ENCODE assay signal across 20 cellular contexts in genomic region chr7:70420263-70420662, GRCh38.
"Had no signal": no experiment of that assay in that cellular context is flagged by ENCODE, and none has a peak within 500 bp of the region (broad histone marks: within the 10 kb centered on the region; RNA-seq: fewer than 3 reads in every experiment).

No MANE protein-coding gene starts in this region.

- H3K4me3 Mint-ChIP-seq: activated naive CD4-positive, alpha-beta T cell treated with anti-CD3 and anti-CD28 coated beads for 36 hours; activated naive CD8-positive, alpha-beta T cell treated with anti-CD3 and anti-CD28 coated beads, Interleukin-2, amount 10 ng/mL, durations not matched to agents 7 days and 5 days; activated T-cell treated with anti-CD3 and anti-CD28 coated beads, Interleukin-2, amount 50 U/mL, for 72 hours; immature natural killer cell; mesothelial cell of epicardium; naive thymus-derived CD8-positive, alpha-beta T cell had no signal

- H3K27ac Mint-ChIP-seq: activated naive CD4-positive, alpha-beta T cell treated with anti-CD3 and anti-CD28 coated beads for 36 hours; activated naive CD8-positive, alpha-beta T cell treated with anti-CD3 and anti-CD28 coated beads, Interleukin-2, amount 10 ng/mL, durations not matched to agents 7 days and 5 days; activated T-cell treated with anti-CD3 and anti-CD28 coated beads, Interleukin-2, amount 50 U/mL, for 72 hours; immature natural killer cell; mesothelial cell of epicardium; naive thymus-derived CD8-positive, alpha-beta T cell had no signal

- H3K9me3 ChIP-seq: left ventricle myocardium inferior, pancreas, upper lobe of left lung had no signal

- H3K9me3 Mint-ChIP-seq: activated naive CD8-positive, alpha-beta T cell treated with anti-CD3 and anti-CD28 coated beads, Interleukin-2, amount 10 ng/mL, durations not matched to agents 7 days and 5 days; activated T-cell treated with anti-CD3 and anti-CD28 coated beads, Interleukin-2, amount 50 U/mL, for 72 hours; immature natural killer cell; mesothelial cell of epicardium had no signal

- H3K4me3 ChIP-seq: cardiac muscle cell, left ventricle myocardium inferior, pancreas, upper lobe of left lung had no signal

- ATAC-seq: activated T-cell treated with anti-CD3 and anti-CD28 coated beads, Interleukin-2, amount 50 U/mL, for 72 hours; naive thymus-derived CD8-positive, alpha-beta T cell; pancreas; right cardiac atrium; stimulated activated naive CD8-positive, alpha-beta T cell treated with anti-CD3 and anti-CD28 coated beads, Interleukin-15, Interleukin-2, amounts not matched to agents 100 U/mL and 50 U/mL, for 24 hours had no signal

- H3K4me1 ChIP-seq: left ventricle myocardium inferior, pancreas had no signal

- H3K4me1 Mint-ChIP-seq: activated naive CD8-positive, alpha-beta T cell treated with anti-CD3 and anti-CD28 coated beads, Interleukin-2, amount 10 ng/mL, durations not matched to agents 7 days and 5 days; immature natural killer cell had no signal

- H3K27ac ChIP-seq: cardiac muscle cell, left ventricle myocardium inferior, pancreas, upper lobe of left lung had no signal

- H3K27me3 ChIP-seq: cardiac muscle cell, pancreas, upper lobe of left lung had no signal

- H3K36me3 Mint-ChIP-seq: activated naive CD8-positive, alpha-beta T cell treated with anti-CD3 and anti-CD28 coated beads, Interleukin-2, amount 10 ng/mL, durations not matched to agents 7 days and 5 days; immature natural killer cell; mesothelial cell of epicardium; naive thymus-derived CD8-positive, alpha-beta T cell had no signal

- DNase-seq: activated effector memory CD4-positive, alpha-beta T cell treated with Interleukin-2 at 50 U/mL for 16 hours; activated naive CD4-positive, alpha-beta T cell treated with anti-CD3 and anti-CD28 coated beads for 36 hours; activated naive CD8-positive, alpha-beta T cell treated with anti-CD3 and anti-CD28 coated beads, Interleukin-2, amount 10 ng/mL, durations not matched to agents 7 days and 5 days; activated T-cell treated with anti-CD3 and anti-CD28 coated beads, Interleukin-2, amount 50 U/mL, for 72 hours; amygdala; cortex of kidney; foreskin fibroblast; immature natural killer cell; kidney glomerular epithelial cell; left ventricle myocardium inferior; naive thymus-derived CD8-positive, alpha-beta T cell; pancreas; right cardiac atrium; stimulated activated CD4-positive, alpha-beta T cell treated with anti-CD3 and anti-CD28 coated beads, Interleukin-4, amount 100 ng/mL, for 24 hours; stimulated activated naive CD8-positive, alpha-beta T cell treated with anti-CD3 and anti-CD28 coated beads, Interleukin-15, Interleukin-2, amounts not matched to agents 100 U/mL and 50 U/mL, for 24 hours; T-helper 1 cell; T-helper 9 cell; upper lobe of left lung had no signal

- H3K27me3 Mint-ChIP-seq: naive thymus-derived CD8-positive, alpha-beta T cell had no signal

- H3K36me3 ChIP-seq: cardiac muscle cell, left ventricle myocardium inferior, pancreas, upper lobe of left lung had no signal
